In genomic region chr9:108850293-108850897, GRCh38 we compare ENCODE assay signal across 9 cellular contexts. TPM values are rescaled to one million over a fixed set of nuclear protein-coding genes. Genes with fewer than 3 reads are reported as not detected.
DNase-seq lines count a peak whose midpoint lies in the region; ATAC-seq and TF ChIP-seq lines count a peak whose summit lies in the region.
"Had no signal": no experiment of that assay in that cellular context is flagged by ENCODE, and none has a peak within 500 bp of the region (broad histone marks: within the 10 kb centered on the region; RNA-seq: fewer than 3 reads in every experiment).

No MANE protein-coding gene starts in this region.

- TF ChIP-seq CTCF in AG09309 (IDR thresholded peaks at IDR 0.05; ENCODE audit: control insufficient read depth, insufficient read depth, low read depth, low read length, missing control alignments) (peak; percentile 38), GM12874 (IDR thresholded peaks at IDR 0.05; ENCODE audit: insufficient read depth, low read depth, low read length) (peak; percentile 25; the same call in 1 of the 2 replicates), RWPE2 (IDR thresholded peaks at IDR 0.05; ENCODE audit: poor library complexity, severe bottlenecking) (peak; percentile 84), foreskin keratinocyte (conservative IDR thresholded peaks at IDR 0.05) (peak; percentile 70), transverse colon (IDR thresholded peaks at IDR 0.05) (peak in 2 of 5 experiments; percentile 12 to 21)

- no peaks in the 10 kb centered on the region for H3K4me1 ChIP-seq in RWPE2 (ENCODE audit: insufficient read depth, poor library complexity, severe bottlenecking)
- peaks cover 3% of the 10 kb centered on the region for H3K4me1 ChIP-seq in foreskin keratinocyte
- H3K4me1 ChIP-seq in transverse colon, result no peaks in the 10 kb centered on the region

- no peaks in the 10 kb centered on the region for H3K27me3 ChIP-seq in RWPE2 (ENCODE audit: insufficient read depth, poor library complexity, severe bottlenecking)
- no peaks in the 10 kb centered on the region for H3K27me3 ChIP-seq in foreskin keratinocyte
- no peaks in the 10 kb centered on the region for H3K27me3 ChIP-seq in transverse colon

- no peak overlapping the region for H3K4me3 ChIP-seq in AG09309 (ENCODE audit: control insufficient read depth, low read depth, low read length)
- H3K4me3 ChIP-seq in RWPE2 (ENCODE audit: severe bottlenecking), result no peak overlapping the region
- H3K4me3 ChIP-seq in transverse colon, result no peak overlapping the region

- DNase-seq in AG09309 (ENCODE audit: low read depth) (no peak), RWPE2 (ENCODE audit: low spot score) (no peak), foreskin keratinocyte (peak in 1 of 2 donors; percentile 26), transverse colon (no peak)
- DNase-seq: naive thymus-derived CD4-positive, alpha-beta T cell had no signal

- ATAC-seq in RWPE2 (ENCODE audit: low read depth) (peak; percentile 82), foreskin keratinocyte (no peak), HG03439 (IDR thresholded peaks at IDR 0.05; ENCODE audit: unreplicated experiment) (no peak), HG02642 (IDR thresholded peaks at IDR 0.05; ENCODE audit: poor library complexity, unreplicated experiment) (no peak), GM19324 (IDR thresholded peaks at IDR 0.05; ENCODE audit: low FRiP score, unreplicated experiment) (no peak)
- ATAC-seq: naive thymus-derived CD4-positive, alpha-beta T cell had no signal

- H3K9me3 ChIP-seq in RWPE2 (ENCODE audit: severe bottlenecking) (no peaks in the 10 kb centered on the region), transverse colon (no peaks in the 10 kb centered on the region)

- H3K36me3 ChIP-seq in RWPE2 (ENCODE audit: low read depth), result no peaks in the 10 kb centered on the region
- H3K36me3 ChIP-seq in transverse colon, result no peaks in the 10 kb centered on the region

- no peak overlapping the region for H3K27ac ChIP-seq in RWPE2 (ENCODE audit: poor library complexity, severe bottlenecking)
- no peak overlapping the region for H3K27ac ChIP-seq in foreskin keratinocyte
- no peak overlapping the region for H3K27ac ChIP-seq in transverse colon

- no peak for TF ChIP-seq EP300 in transverse colon (IDR thresholded peaks at IDR 0.05; ENCODE audit: low read depth)

- intact Hi-C loops in transverse colon (cut with DNase I; ENCODE audit: low total_unique reads), result no loop called here

- WGBS in transverse colon (ENCODE audit: low coverage in 1 of 2), 2 donors, result 93 to 97% methylated on average over 3 of the region's 3 CpGs

- TF ChIP-seq POLR2A in transverse colon (IDR thresholded peaks at IDR 0.05), result no peak

- in situ Hi-C loops in transverse colon (cut with MboI; ENCODE audit: low pct_ligation_motif_present in 1 of 4, low pct_unique_long_range_greater_than_20kb in 1 of 4, low sequenced_read_pairs in 3 of 4), result loop anchor here in 1 of 4 donors (25.0 kb wide), 1 partner anchor 112 kb away; no protein-coding TSS in a partner anchor

RNA-seq across cellular contexts. Expression of gene ACTL7B, which starts 5.4 kb away (rescaled TPM):
- total RNA-seq in foreskin keratinocyte, result not detected in 2 replicates
- not detected in 2 replicates for polyA plus RNA-seq in foreskin keratinocyte
- total RNA-seq in transverse colon, result not detected
- polyA plus RNA-seq: naive thymus-derived CD4-positive, alpha-beta T cell had no signal

RNA-seq across cellular contexts. Expression of gene ACTL7A, which starts 11.7 kb away (rescaled TPM):
- total RNA-seq in foreskin keratinocyte (not detected in 2 replicates), transverse colon (not detected)
- polyA plus RNA-seq in foreskin keratinocyte, result not detected in 2 replicates
- total RNA-seq: naive thymus-derived CD4-positive, alpha-beta T cell had no signal
- polyA plus RNA-seq: naive thymus-derived CD4-positive, alpha-beta T cell had no signal
